In genomic region chr10:119178371-119179119, GRCh38 we compare ENCODE assay signal across 8 cellular contexts. TPM values are rescaled to one million over a fixed set of nuclear protein-coding genes. Genes with fewer than 3 reads are reported as not detected.
A peak's percentile ranks its signal among the peaks of the same experiment; 100 is the strongest.
DNase-seq lines count a peak whose midpoint lies in the region; ATAC-seq and TF ChIP-seq lines count a peak whose summit lies in the region.

PRDX3 (minus strand) TSS chr10:119178812; CDS start chr10:119178790, 22 bp downstream.

- H3K36me3 Mint-ChIP-seq in Caco-2 (ENCODE audit: insufficient read depth, unreplicated experiment) = peaks cover 33% of the 10 kb centered on the region

- H3K4me1 ChIP-seq in Caco-2 (peaks cover 12% of the 10 kb centered on the region), HUES48 (ENCODE audit: control insufficient read depth, insufficient read depth, low read length) (peaks cover 4% of the 10 kb centered on the region), NT2/D1 (ENCODE audit: insufficient read depth, insufficient read length) (peaks cover 2% of the 10 kb centered on the region)

- no peaks in the 10 kb centered on the region for H3K9me3 Mint-ChIP-seq in Caco-2 (ENCODE audit: unreplicated experiment)

- H3K27ac ChIP-seq in HUES48 (ENCODE audit: low read depth, low read length) = peak within 1 kb of the TSS; percentile 96

- H3K9me3 ChIP-seq in Caco-2 = no peaks in the 10 kb centered on the region
- no peaks in the 10 kb centered on the region for H3K9me3 ChIP-seq in HUES48 (ENCODE audit: control insufficient read depth, insufficient read depth, low read length)
- H3K9me3 ChIP-seq in NT2/D1 (ENCODE audit: insufficient read depth, low read length) = no peaks in the 10 kb centered on the region

- peak within 1 kb of the TSS; percentile 97 for H3K9ac ChIP-seq in HUES48 (ENCODE audit: low read depth, low read length)
- H3K9ac ChIP-seq in NT2/D1 (ENCODE audit: insufficient read length, low read depth) = peak within 1 kb of the TSS; percentile 96

- peak within 1 kb of the TSS; percentile 99 for H3K4me3 Mint-ChIP-seq in Caco-2 (ENCODE audit: unreplicated experiment)

- ATAC-seq in GM21381 (IDR thresholded peaks at IDR 0.05; ENCODE audit: unreplicated experiment) = peak; percentile 95

- intact Hi-C loops in Caco-2 (cut with micrococcal nuclease; ENCODE audit: unreplicated experiment) = loop anchor here (2.0 kb wide), 1 partner anchor 14 kb away; the partner anchor contains the start of gene SFXN4

- TF ChIP-seq CTCF in Caco-2 (IDR thresholded peaks at IDR 0.05; ENCODE audit: insufficient read depth in 1 of 2, low read depth in 1 of 2, low read length in 1 of 2, severe bottlenecking in 1 of 2, unreplicated experiment in 1 of 2) = peak in 1 of 2 experiments; percentile 14

- H3K27ac Mint-ChIP-seq in Caco-2 (ENCODE audit: unreplicated experiment) = peak within 1 kb of the TSS; percentile 99

- no peaks in the 10 kb centered on the region for H3K27me3 ChIP-seq in Caco-2 (replicated peaks; ENCODE audit: control insufficient read depth, insufficient read depth, low read length)
- no peaks in the 10 kb centered on the region for H3K27me3 ChIP-seq in HUES48 (ENCODE audit: control insufficient read depth, insufficient read depth, low read length)
- no peaks in the 10 kb centered on the region for H3K27me3 ChIP-seq in NT2/D1 (ENCODE audit: insufficient read depth, insufficient read length)

- DNase-seq in Caco-2 (peak; percentile 95 to 97), NT2/D1 (ENCODE audit: low read depth, low spot score) (peak; percentile 79), midbrain (lab: John Stamatoyannopoulos, UW) (peak; percentile 96)
- DNase-seq in activated CD8-positive, alpha-beta memory T cell treated with anti-CD3 and anti-CD28 coated beads, Interleukin-2, amount 50 U/mL, for 1 hour (ENCODE audit: extremely low read depth) = peak; percentile 81
- DNase-seq in stimulated activated CD8-positive, alpha-beta memory T cell treated with anti-CD3 and anti-CD28 coated beads, Interleukin-2, amount 100 ng/mL, for 48 hours (ENCODE audit: low read depth in 2 of 2) = peak; percentile 95 to 96

- BruUV-seq in Caco-2 (replicated peaks; lab: Mats Ljungman, UMichigan) = TSS peak; percentile 77

- H3K4me3 ChIP-seq in Caco-2 (ENCODE audit: low read depth, low read length) (peak within 1 kb of the TSS; percentile 59), HUES48 (ENCODE audit: low read depth, low read length) (peak within 1 kb of the TSS; percentile 100), NT2/D1 (ENCODE audit: insufficient read length, low read depth) (peak within 1 kb of the TSS; percentile 90)

- H3K27me3 Mint-ChIP-seq in Caco-2 (ENCODE audit: insufficient read depth, unreplicated experiment) = no peaks in the 10 kb centered on the region

- CTCF ChIA-PET in Caco-2 (lab: Charles Lee) = no interaction called here

- peaks cover 7% of the 10 kb centered on the region for H3K4me1 Mint-ChIP-seq in Caco-2 (ENCODE audit: low read depth, unreplicated experiment)

- peaks cover 1% of the 10 kb centered on the region; the same call in 1 of the 2 replicates for H3K36me3 ChIP-seq in Caco-2 (ENCODE audit: control insufficient read depth, insufficient read depth, low read length)
- H3K36me3 ChIP-seq in HUES48 (ENCODE audit: control insufficient read depth, insufficient read depth, low read length) = peaks cover 31% of the 10 kb centered on the region
- peaks cover 31% of the 10 kb centered on the region for H3K36me3 ChIP-seq in NT2/D1 (ENCODE audit: insufficient read depth, insufficient read length, low read length)

- in situ Hi-C loops in endometrial microvascular endothelial cells (cut with HindIII; ENCODE audit: inconsistent ontology term, low pct_unique_long_range_greater_than_20kb, low sequenced_read_pairs) = no loop called here

- POLR2A ChIA-PET in Caco-2 (lab: Charles Lee) = interaction anchor here (0.6 kb wide), 1 partner anchor 28 kb away, joined by 3 read pairs; no protein-coding TSS in a partner anchor

RNA-seq across cellular contexts. Expression of gene PRDX3, which starts in this region (rescaled TPM):
- total RNA-seq in Caco-2 (2022) (213 and 216 TPM in 2 replicates), endometrial microvascular endothelial cells (ENCODE audit: inconsistent ontology term) (274 TPM)

Comparison
In these comparisons a context has a peak if more than half of its experiments do, and no peak if none do; other contexts are left out.
1. Peak in every context shown above with its lines: DNase-seq, ATAC-seq, H3K4me3 ChIP-seq and H3K27ac ChIP-seq.